1 cellular context compared by ENCODE assay signal in the genomic region with DNA sequence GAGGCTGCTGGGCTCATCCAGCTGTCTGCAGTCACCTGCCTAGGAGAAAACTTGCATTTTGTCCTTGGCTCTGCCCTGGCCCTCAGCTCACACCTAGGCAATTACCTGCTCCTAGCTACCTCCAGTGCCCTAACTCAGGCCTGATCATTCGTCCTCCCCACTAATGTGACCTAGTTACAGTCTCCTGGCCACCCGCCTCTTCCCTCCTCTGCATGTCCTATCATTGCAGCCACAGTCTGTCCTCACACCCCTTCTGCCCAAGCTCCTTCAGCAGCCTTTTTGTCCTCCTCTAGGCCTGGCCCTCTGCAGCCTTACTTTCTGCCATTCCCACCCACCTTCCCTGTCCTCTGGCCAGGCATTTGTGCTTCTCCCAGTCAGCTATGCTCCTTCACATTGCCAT.
TF ChIP-seq lines count a peak whose summit lies in the region.

No MANE protein-coding gene starts in this region.

TF ChIP-seq in GM12878, 131 proteins besides CTCF, POLR2A, EP300 and RAD21:
- TF ChIP-seq MEF2B (IDR thresholded peaks at IDR 0.05; ENCODE audit: partially characterized antibody, poor library complexity, severe bottlenecking) (no peak), JUNB (IDR thresholded peaks at IDR 0.05) (no peak), BCL11A (IDR thresholded peaks at IDR 0.05; ENCODE audit: low read depth, low read length) (no peak), CHD4 (IDR thresholded peaks at IDR 0.05) (no peak), IKZF2 (IDR thresholded peaks at IDR 0.05) (no peak), ZNF207 (IDR thresholded peaks at IDR 0.05; ENCODE audit: borderline replicate concordance) (no peak)
- TF ChIP-seq, protein P1, sequence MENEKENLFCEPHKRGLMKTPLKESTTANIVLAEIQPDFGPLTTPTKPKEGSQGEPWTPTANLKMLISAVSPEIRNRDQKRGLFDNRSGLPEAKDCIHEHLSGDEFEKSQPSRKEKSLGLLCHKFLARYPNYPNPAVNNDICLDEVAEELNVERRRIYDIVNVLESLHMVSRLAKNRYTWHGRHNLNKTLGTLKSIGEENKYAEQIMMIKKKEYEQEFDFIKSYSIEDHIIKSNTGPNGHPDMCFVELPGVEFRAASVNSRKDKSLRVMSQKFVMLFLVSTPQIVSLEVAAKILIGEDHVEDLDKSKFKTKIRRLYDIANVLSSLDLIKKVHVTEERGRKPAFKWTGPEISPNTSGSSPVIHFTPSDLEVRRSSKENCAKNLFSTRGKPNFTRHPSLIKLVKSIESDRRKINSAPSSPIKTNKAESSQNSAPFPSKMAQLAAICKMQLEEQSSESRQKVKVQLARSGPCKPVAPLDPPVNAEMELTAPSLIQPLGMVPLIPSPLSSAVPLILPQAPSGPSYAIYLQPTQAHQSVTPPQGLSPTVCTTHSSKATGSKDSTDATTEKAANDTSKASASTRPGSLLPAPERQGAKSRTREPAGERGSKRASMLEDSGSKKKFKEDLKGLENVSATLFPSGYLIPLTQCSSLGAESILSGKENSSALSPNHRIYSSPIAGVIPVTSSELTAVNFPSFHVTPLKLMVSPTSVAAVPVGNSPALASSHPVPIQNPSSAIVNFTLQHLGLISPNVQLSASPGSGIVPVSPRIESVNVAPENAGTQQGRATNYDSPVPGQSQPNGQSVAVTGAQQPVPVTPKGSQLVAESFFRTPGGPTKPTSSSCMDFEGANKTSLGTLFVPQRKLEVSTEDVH (IDR thresholded peaks at IDR 0.05; ENCODE audit: low read depth, partially characterized antibody): no peak
